In the genomic region with DNA sequence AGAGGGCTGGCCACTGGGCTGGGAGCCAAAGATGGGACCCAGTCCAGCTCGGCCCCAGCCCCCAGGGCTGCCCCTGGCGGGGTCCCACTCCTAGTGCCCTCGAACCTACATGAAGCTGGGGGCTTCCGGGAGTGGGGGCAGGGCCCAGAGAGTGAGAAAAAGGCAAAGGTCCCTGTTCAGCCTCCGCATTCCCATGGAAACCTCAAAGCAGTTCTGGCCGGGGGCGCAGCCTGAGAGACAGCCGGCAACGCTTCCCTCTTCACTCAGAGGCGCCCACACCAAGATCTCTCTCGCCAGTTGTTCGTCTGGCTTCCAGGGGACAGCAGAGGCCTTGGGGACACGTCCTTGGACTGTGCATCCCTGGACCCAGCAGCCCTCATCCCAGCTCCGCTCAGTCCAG, we compare ENCODE assay signal across 21 cellular contexts. TPM values are rescaled to one million over a fixed set of nuclear protein-coding genes. Genes with fewer than 3 reads are reported as not detected.
DNase-seq lines count a peak whose midpoint lies in the region; ATAC-seq and TF ChIP-seq lines count a peak whose summit lies in the region.
"Had no signal": no experiment of that assay in that cellular context is flagged by ENCODE, and none has a peak within 500 bp of the region (broad histone marks: within the 10 kb centered on the region; RNA-seq: fewer than 3 reads in every experiment).

No MANE protein-coding gene starts in this region.

- H3K27me3 ChIP-seq in stomach smooth muscle (ENCODE audit: control insufficient read depth in 1 of 2, insufficient read depth in 2 of 2, low read length in 2 of 2) (peaks cover 2 to 3% of the 10 kb centered on the region in 2 donors), H7 (ENCODE audit: control insufficient read depth, insufficient read depth, low read length) (no peaks in the 10 kb centered on the region)

- TF ChIP-seq CTCF in coronary artery (IDR thresholded peaks at IDR 0.05) (no peak), neural crest cell (conservative IDR thresholded peaks at IDR 0.05) (no peak)

- H3K27ac Mint-ChIP-seq in neural crest cell (ENCODE audit: unreplicated experiment), result no peak overlapping the region

- H3K27me3 Mint-ChIP-seq in neural crest cell (ENCODE audit: low read depth), result no peaks in the 10 kb centered on the region
- H3K27me3 Mint-ChIP-seq: activated naive CD8-positive, alpha-beta T cell had no signal

- peak overlapping the region in 1 of 2 donors; percentile 22 for H3K9ac ChIP-seq in stomach smooth muscle (ENCODE audit: low read length in 2 of 2)
- H3K9ac ChIP-seq: GM23248 had no signal

- peaks cover 23% of the 10 kb centered on the region for H3K4me1 Mint-ChIP-seq in neural crest cell

- peaks cover 3% of the 10 kb centered on the region for H3K36me3 Mint-ChIP-seq in neural crest cell (ENCODE audit: low read depth)
- H3K36me3 Mint-ChIP-seq: activated naive CD8-positive, alpha-beta T cell; natural killer cell had no signal

- H3K36me3 ChIP-seq in stomach smooth muscle (ENCODE audit: control insufficient read depth in 2 of 2, insufficient read depth in 2 of 2, low read length in 2 of 2) (no peaks in the 10 kb centered on the region), H7 (replicated peaks; ENCODE audit: control insufficient read depth, insufficient read depth, low read length) (no peaks in the 10 kb centered on the region)

- no peaks in the 10 kb centered on the region for H3K9me3 ChIP-seq in stomach smooth muscle (ENCODE audit: control insufficient read depth in 2 of 2, low read length in 2 of 2)

- H3K9me3 Mint-ChIP-seq in neural crest cell, result no peaks in the 10 kb centered on the region
- H3K9me3 Mint-ChIP-seq: mesothelial cell of epicardium, natural killer cell had no signal

- peaks cover 18% of the 10 kb centered on the region for H3K4me1 ChIP-seq in stomach smooth muscle (ENCODE audit: control insufficient read depth, insufficient read depth, low read length)

- peak overlapping the region; percentile 12 for H3K4me3 Mint-ChIP-seq in neural crest cell
- H3K4me3 Mint-ChIP-seq: activated naive CD8-positive, alpha-beta T cell; mesothelial cell of epicardium had no signal

- peak overlapping the region; percentile 31 for H3K4me3 ChIP-seq in coronary artery
- H3K4me3 ChIP-seq in stomach smooth muscle (ENCODE audit: low read length in 2 of 2), result no peak overlapping the region
- H3K4me3 ChIP-seq in H7 (ENCODE audit: insufficient read depth, low read depth, low read length), result no peak overlapping the region
- H3K4me3 ChIP-seq: GM23248, skin epidermis had no signal

- DNase-seq in CD1c-positive myeloid dendritic cell (ENCODE audit: extremely low spot score) (peak; percentile 9), coronary artery (ENCODE audit: low spot score) (no peak), neural crest cell (ENCODE audit: low read depth, low spot score) (peak; percentile 32), H7 (no peak), dedifferentiated amniotic fluid mesenchymal stem cell (ENCODE audit: extremely low spot score) (no peak)
- DNase-seq: activated CD4-positive, alpha-beta T cell treated with anti-CD3 and anti-CD28 coated beads, Interleukin-2, amount 50 U/mL, for 4 hours; effector CD4-positive, alpha-beta T cell; GDM1; natural killer cell; NCI-H1436 treated with DMSO at 0.1 percent for 48 hours; OCI-M1; SHP77; T-helper 9 cell had no signal

- ATAC-seq in GM18511 (IDR thresholded peaks at IDR 0.05; ENCODE audit: unreplicated experiment), result no peak
- ATAC-seq: left colon had no signal

- H3K27ac ChIP-seq in coronary artery, result no peak overlapping the region
- peak overlapping the region; percentile 6 for H3K27ac ChIP-seq in stomach smooth muscle (ENCODE audit: low read length)
- H3K27ac ChIP-seq: epithelial cell of prostate, GM23248 had no signal

RNA-seq across cellular contexts. Expression of a gene that starts 22.3 kb away (rescaled TPM):
- total RNA-seq in neural crest cell, result 0.61 and 0.96 TPM in 2 replicates
- 24.8 and 28.3 TPM in 2 replicates for total RNA-seq in H7 (2014; rRNA removed; shearing (Covaris generic))

RNA-seq across cellular contexts. Expression of a gene that starts 28.0 kb away (rescaled TPM):
- 11.9 and 13.6 TPM in 2 replicates for total RNA-seq in neural crest cell
- 7.7 and 8.4 TPM in 2 replicates for total RNA-seq in H7 (2014; rRNA removed; shearing (Covaris generic))

Comparison
In these comparisons a context has a peak if more than half of its experiments do, and no peak if none do; other contexts are left out.
1. DNase-seq: peak in CD1c-positive myeloid dendritic cell (single experiment) and neural crest cell (single experiment); none in coronary artery (single experiment), H7 (single experiment) and dedifferentiated amniotic fluid mesenchymal stem cell (single experiment).
2. RNA of a gene that starts 22.3 kb away (total RNA-seq): 24.8 to 28.3 TPM in H7; 0.61 to 0.96 TPM in neural crest cell; every median in the first group is over 10 times any median in the second.